In the genomic region with DNA sequence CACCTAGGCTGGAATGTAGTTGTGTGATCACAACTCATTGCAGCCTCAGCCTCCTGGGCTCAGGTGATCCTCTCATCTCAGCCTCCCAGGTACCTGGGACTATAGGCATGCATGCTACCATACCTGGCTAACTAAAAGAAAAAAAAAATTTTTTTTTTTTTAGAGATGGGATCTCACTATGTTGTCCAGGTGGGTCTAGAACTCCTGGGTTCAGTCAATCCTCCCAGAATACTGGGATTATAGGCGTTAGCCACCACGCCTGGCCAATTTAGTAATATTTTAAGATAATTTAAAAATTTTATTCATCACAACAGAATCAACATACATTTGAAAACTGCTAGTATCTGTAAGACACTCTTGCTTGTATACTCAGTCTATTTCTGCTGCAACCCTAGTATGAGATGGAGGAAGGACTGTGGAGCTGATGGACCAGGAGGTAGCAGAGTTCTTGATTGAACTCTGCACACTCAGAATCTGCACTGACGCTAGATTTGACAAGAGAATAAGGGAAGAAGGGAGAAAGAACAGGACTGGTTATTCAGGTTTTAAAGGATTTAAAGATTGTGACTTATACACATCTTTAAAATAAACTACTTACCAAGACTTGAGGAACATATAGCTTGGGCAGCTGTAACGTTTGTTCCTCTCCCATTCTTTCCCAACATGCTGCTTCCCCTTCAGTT, we compare ENCODE assay signal across 11 cellular contexts. TPM values are rescaled to one million over a fixed set of nuclear protein-coding genes. Genes with fewer than 3 reads are reported as not detected.
A peak's percentile ranks its signal among the peaks of the same experiment; 100 is the strongest.
DNase-seq lines count a peak whose midpoint lies in the region; ATAC-seq, FAIRE-seq and TF ChIP-seq lines count a peak whose summit lies in the region.
"Had no signal": no experiment of that assay in that cellular context is flagged by ENCODE, and none has a peak within 500 bp of the region (broad histone marks: within the 10 kb centered on the region; RNA-seq: fewer than 3 reads in every experiment).

No MANE protein-coding gene starts in this region.

- peak overlapping the region in 7 of 11 experiments; percentile 4 to 44 (median 16); a peak in 7 of 22 replicates for H3K4me2 ChIP-seq in BLaER1 treated with 17β-estradiol and CSF1 and Interleukin-3, amounts not matched to agents 10 nM and 100 nM
- H3K4me2 ChIP-seq in GM12878 (ENCODE audit: control insufficient read depth, insufficient read depth), result peak overlapping the region; percentile 56

- no peak overlapping the region; a peak in 1 of 22 replicates for H3K27ac ChIP-seq in BLaER1 treated with 17β-estradiol and CSF1 and Interleukin-3, amounts not matched to agents 10 nM and 100 nM
- H3K27ac ChIP-seq in HL-60 (replicated peaks), result 0 out of 2 replicates have a peak overlapping the region, but pooled peaks have one; percentile 3
- H3K27ac ChIP-seq in GM12878 (ENCODE audit: control insufficient read depth, insufficient read depth), result no peak overlapping the region
- H3K27ac ChIP-seq in muscle layer of duodenum (ENCODE audit: low read length), result peak overlapping the region; percentile 37

- peaks cover 27 to 40% (median 33%) of the 10 kb centered on the region in 10 experiments for H3K4me1 ChIP-seq in BLaER1 treated with 17β-estradiol and CSF1 and Interleukin-3, amounts not matched to agents 10 nM and 100 nM
- peaks cover 23% of the 10 kb centered on the region for H3K4me1 ChIP-seq in GM12878 (ENCODE audit: control insufficient read depth, insufficient read depth, low read length)
- H3K4me1 ChIP-seq in muscle layer of duodenum (ENCODE audit: control insufficient read depth in 1 of 2, insufficient read depth in 2 of 2, low read length in 2 of 2), result peaks cover 15 to 36% of the 10 kb centered on the region in 2 donors

- intact Hi-C loops in GM12878 (cut with micrococcal nuclease; ENCODE audit: unreplicated experiment), result loop anchor here (5.0 kb wide), 1 partner anchor 98 kb away; no protein-coding TSS in a partner anchor

- ATAC-seq in GM12878, result no peak; the same call in 1 of the 3 replicates
- ATAC-seq in HG02884 (IDR thresholded peaks at IDR 0.05; ENCODE audit: unreplicated experiment), result no peak
- ATAC-seq in omental fat pad (ENCODE audit: low FRiP score), result no peak

- H3K27me3 ChIP-seq in BLaER1 treated with 17β-estradiol and CSF1 and Interleukin-3, amounts not matched to agents 10 nM and 100 nM, result no peaks in the 10 kb centered on the region
- H3K27me3 ChIP-seq in HL-60 (ENCODE audit: insufficient read depth, poor library complexity, severe bottlenecking), result no peaks in the 10 kb centered on the region
- H3K27me3 ChIP-seq in GM12878 (replicated peaks in 1 of 2; ENCODE audit: control insufficient read depth in 2 of 2, insufficient read depth in 2 of 2, low read length in 1 of 2), result no peaks in the 10 kb centered on the region
- no peaks in the 10 kb centered on the region for H3K27me3 ChIP-seq in muscle layer of duodenum (ENCODE audit: low read depth, low read length)
- H3K27me3 ChIP-seq: pancreas had no signal

- POLR2A ChIA-PET in GM12878 (lab: Charles Lee), result interaction anchor here (0.6 kb wide), 1 partner anchor 799 kb away, joined by 5 read pairs; no protein-coding TSS in a partner anchor

- TF ChIP-seq CTCF in HL-60 (IDR thresholded peaks at IDR 0.05; ENCODE audit: insufficient read depth, low read length) (no peak), GM12878 (IDR thresholded peaks at IDR 0.05 in 2 of 3, conservative IDR thresholded peaks at IDR 0.05 in 1 of 3; ENCODE audit: control insufficient read depth in 2 of 3, extremely low read depth in 1 of 3, insufficient read depth in 1 of 3, low read depth in 3 of 3, low read length in 3 of 3) (no peak), omental fat pad (IDR thresholded peaks at IDR 0.05) (no peak)

- SMC1A ChIA-PET in GM12878 (lab: Charles Lee; ENCODE audit: uncharacterized antibody, unreplicated experiment), result interaction anchor here (0.7 to 4.7 kb wide), 14 partner anchors 8 to 206 kb away, joined by 3 to 71 read pairs (median 4); no protein-coding TSS in a partner anchor

- 71% methylated on average over 4 of the region's 4 CpGs for WGBS in GM12878 (ENCODE audit: insufficient coverage, insufficient replicate concordance, low lambda C conversion rate, missing lambda C conversion rate)

- DNase-seq in HL-60 (ENCODE audit: low read depth in 1 of 2, low spot score in 1 of 2) (peak in 1 of 2 experiments; percentile 25), GM12878 (ENCODE audit: low read depth, low spot score) (no peak), omental fat pad (ENCODE audit: low spot score) (no peak), COR-L47 (lab: John Stamatoyannopoulos, UW) (no peak)
- DNase-seq in activated CD4-positive, CD25-positive, alpha-beta regulatory T cell (lab: John Stamatoyannopoulos, UW), result no peak
- DNase-seq: NCI-H774, pancreas, T1000 had no signal

- RAD21 ChIA-PET in GM12878 (lab: Charles Lee; ENCODE audit: unreplicated experiment), result interaction anchor here (1.0 to 4.4 kb wide), 11 partner anchors 20 to 206 kb away, joined by 3 to 29 read pairs (median 4); no protein-coding TSS in a partner anchor

- CTCF ChIA-PET in GM12878 (lab: Yijun Ruan, JAX), result interaction anchor here (0.6 to 1.9 kb wide), 9 partner anchors 14 to 176 kb away, joined by 3 to 12 read pairs (median 3); no protein-coding TSS in a partner anchor

- H3K9me3 ChIP-seq in BLaER1 treated with 17β-estradiol and CSF1 and Interleukin-3, amounts not matched to agents 10 nM and 100 nM (replicated peaks in 1 of 11), result no peaks in the 10 kb centered on the region
- H3K9me3 ChIP-seq in GM12878 (replicated peaks; ENCODE audit: control insufficient read depth, insufficient read depth, low read length) (no peaks in the 10 kb centered on the region), muscle layer of duodenum (ENCODE audit: control insufficient read depth in 1 of 2, low read length in 2 of 2) (no peaks in the 10 kb centered on the region)
- H3K9me3 ChIP-seq: pancreas had no signal

- no peak for FAIRE-seq in GM12878 (lab: Jason Lieb, UNC)
- FAIRE-seq: pancreas had no signal

- in situ Hi-C loops in GM12878 (cut with MboI), result no loop called here

- H4K20me1 ChIP-seq in BLaER1 treated with 17β-estradiol and CSF1 and Interleukin-3, amounts not matched to agents 10 nM and 100 nM, result peaks cover 0 to 84% (median 70%) of the 10 kb centered on the region in 11 experiments; a peak in 19 of 22 replicates
- H4K20me1 ChIP-seq in GM12878 (ENCODE audit: control insufficient read depth, insufficient read depth), result no peaks in the 10 kb centered on the region

- TF ChIP-seq POLR2A in GM12878 (IDR thresholded peaks at IDR 0.05; ENCODE audit: low read depth, low read length), result no peak

- no peak overlapping the region for H3K4me3 ChIP-seq in BLaER1 treated with 17β-estradiol and CSF1 and Interleukin-3, amounts not matched to agents 10 nM and 100 nM
- H3K4me3 ChIP-seq in HL-60 (replicated peaks; ENCODE audit: insufficient read depth, low read length) (no peak overlapping the region), GM12878 (no peak overlapping the region), muscle layer of duodenum (ENCODE audit: low read depth in 1 of 2, low read length in 2 of 2) (no peak overlapping the region)
- H3K4me3 ChIP-seq: pancreas had no signal

- TF ChIP-seq RAD21 in GM12878 (IDR thresholded peaks at IDR 0.05; ENCODE audit: insufficient read depth, low read depth, low read length), result no peak

- no peak overlapping the region for H2AFZ ChIP-seq in GM12878 (ENCODE audit: control insufficient read depth, low read depth, low read length)

- H3K79me2 ChIP-seq in GM12878 (ENCODE audit: control insufficient read depth, insufficient read depth, low read length), result no peaks in the 10 kb centered on the region

- no peak overlapping the region for H3K9ac ChIP-seq in BLaER1 treated with 17β-estradiol and CSF1 and Interleukin-3, amounts not matched to agents 10 nM and 100 nM
- H3K9ac ChIP-seq in GM12878 (ENCODE audit: control insufficient read depth, insufficient read depth, low read length), result no peak overlapping the region

- peaks cover 0 to 31% (median 5%) of the 10 kb centered on the region in 11 experiments; a peak in 7 of 22 replicates for H3K36me3 ChIP-seq in BLaER1 treated with 17β-estradiol and CSF1 and Interleukin-3, amounts not matched to agents 10 nM and 100 nM
- H3K36me3 ChIP-seq in GM12878 (ENCODE audit: control insufficient read depth in 2 of 2, insufficient read depth in 2 of 2, low read length in 1 of 2), result no peaks in the 10 kb centered on the region
- no peaks in the 10 kb centered on the region for H3K36me3 ChIP-seq in muscle layer of duodenum (ENCODE audit: control insufficient read depth in 1 of 2, insufficient read depth in 2 of 2, low read length in 2 of 2)
- H3K36me3 ChIP-seq: pancreas had no signal

- no TSS peak for BruUV-seq in GM12878 (replicated peaks; lab: Mats Ljungman, UMichigan)

- no peak for TF ChIP-seq EP300 in GM12878 (IDR thresholded peaks at IDR 0.05; ENCODE audit: borderline replicate concordance in 1 of 2, control insufficient read depth in 1 of 2, low read depth in 2 of 2, low read length in 2 of 2)

TF ChIP-seq in GM12878, 131 proteins besides CTCF, POLR2A, EP300 and RAD21:
- TF ChIP-seq TCF12 (IDR thresholded peaks at IDR 0.05; ENCODE audit: low read depth, low read length) (no peak), NFXL1 (IDR thresholded peaks at IDR 0.05; ENCODE audit: borderline replicate concordance) (no peak), RB1 (IDR thresholded peaks at IDR 0.05; ENCODE audit: borderline replicate concordance) (no peak), EZH2 (IDR thresholded peaks at IDR 0.05; ENCODE audit: borderline replicate concordance, control insufficient read depth, low read depth, low read length) (no peak)

RNA-seq across cellular contexts. Expression of a gene that starts 57.6 kb away (rescaled TPM):
- 9.7 and 9.8 TPM in 2 replicates for total RNA-seq in GM12878 (2013; cell fraction: nucleolus; rRNA removed)
- total RNA-seq in GM12878 (2014; rRNA removed), result 22.5 and 23.6 TPM in 2 replicates
- total RNA-seq in GM12878 (2014; rRNA removed; fragmentation: Illumina TruSeq; extraction: Trizol), result 22.8 and 24.4 TPM in 2 replicates
- 49.3 and 54.6 TPM in 2 replicates for total RNA-seq in GM12878 (2021)
- 5.7 TPM for polyA plus RNA-seq in GM12878 (2011; ENCODE audit: low read depth)
- polyA plus RNA-seq in GM12878 (2011; rRNA removed), result 10.7 and 13.8 TPM in 2 replicates
- 9.2 and 9.9 TPM in 2 replicates for polyA plus RNA-seq in GM12878 (2011; cell fraction: cytosol; rRNA removed)
- 21.7 and 22.7 TPM in 2 replicates for polyA plus RNA-seq in GM12878 (2011; cell fraction: nucleus; rRNA removed)
- 6.3 and 7.6 TPM in 2 replicates for polyA plus RNA-seq in GM12878 (2012)
- 28.8 and 29.0 TPM in 2 replicates for polyA plus RNA-seq in GM12878 (2014; fragmentation: Illumina TruSeq; extraction: Trizol)
- 1 to 10 TPM; 6.7 to 9.2 TPM for polyA plus RNA-seq in GM12878 (2014; fragmentation: Nextera tagmentation; extraction: Ambion mirVana)
- polyA plus RNA-seq in GM12878 (2014; rRNA removed), result 24.3 and 25.1 TPM in 2 replicates
- polyA plus RNA-seq in GM12878 (2016; fragmentation: Nextera tagmentation; extraction: Ambion mirVana), result 10 to 100 TPM; 38.4 to 39.0 TPM
- 12.9 and 16.5 TPM in 2 replicates for polyA minus RNA-seq in GM12878 (2011; rRNA and poly(A)+ RNA removed)
- polyA minus RNA-seq in GM12878 (2011; cell fraction: cytosol; rRNA and poly(A)+ RNA removed), result 5.3 and 8.6 TPM in 2 replicates
- polyA minus RNA-seq in GM12878 (2011; cell fraction: nucleus; rRNA and poly(A)+ RNA removed), result 12.9 and 17.8 TPM in 2 replicates
- total RNA-seq in omental fat pad, result 100 to 1,000 TPM in 1 of 4 donors, 10 to 100 TPM in 3; 69.1 to 109 (median 90.1) TPM

Comparison
In these comparisons a context has a peak if more than half of its experiments do, and no peak if none do; other contexts are left out.
1. H3K27ac ChIP-seq: peak in HL-60 (single experiment) and muscle layer of duodenum (single experiment); none in BLaER1 treated with 17β-estradiol and CSF1 and Interleukin-3, amounts not matched to agents 10 nM and 100 nM (0 of 11) and GM12878 (single experiment).